In the genomic region with DNA sequence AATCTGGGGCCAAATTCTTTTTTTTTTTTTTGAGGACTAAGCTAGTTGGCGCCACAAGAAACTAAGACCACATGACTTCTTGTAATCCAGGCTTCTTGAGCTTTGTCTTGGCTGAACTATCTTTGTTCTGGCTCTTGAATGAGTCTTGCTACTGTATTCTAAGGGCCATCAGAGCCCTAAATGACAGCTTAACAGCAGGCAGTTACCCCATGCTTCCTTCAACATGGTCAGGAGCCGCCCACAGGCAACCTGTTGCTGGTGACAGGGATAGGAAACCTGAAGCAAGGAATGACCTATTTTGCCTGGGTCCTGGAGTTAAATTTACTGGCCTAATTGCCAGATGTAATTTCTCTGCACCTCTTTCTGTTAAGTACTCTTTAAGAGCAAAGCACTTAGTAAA, we compare ENCODE assay signal across 19 cellular contexts.
"Had no signal": no experiment of that assay in that cellular context is flagged by ENCODE, and none has a peak within 500 bp of the region (broad histone marks: within the 10 kb centered on the region; RNA-seq: fewer than 3 reads in every experiment).

No MANE protein-coding gene starts in this region.

- H3K27ac Mint-ChIP-seq: activated naive CD4-positive, alpha-beta T cell treated with anti-CD3 and anti-CD28 coated beads, Interleukin-2, amount 50 U/mL, for 24 hours; activated T-cell treated with anti-CD3 and anti-CD28 coated beads, Interleukin-2, amount 50 U/mL, for 72 hours; nephron progenitor cell; stimulated activated memory B cell treated with anti-CD40 and anti-IgM and Interleukin-4, amounts not matched to agents 10 μg/mL and 1 μg/mL and 100 μg/mL, for 72 hours had no signal

- H3K4me1 ChIP-seq: ascending aorta, breast epithelium, gastrocnemius medialis, spleen had no signal

- H3K9me3 Mint-ChIP-seq: activated naive CD4-positive, alpha-beta T cell treated with anti-CD3 and anti-CD28 coated beads, Interleukin-2, amount 50 U/mL, for 24 hours; nephron progenitor cell; stimulated activated memory B cell treated with anti-CD40 and anti-IgM and Interleukin-4, amounts not matched to agents 10 μg/mL and 1 μg/mL and 100 μg/mL, for 72 hours had no signal

- H3K4me1 Mint-ChIP-seq: activated naive CD4-positive, alpha-beta T cell treated with anti-CD3 and anti-CD28 coated beads, Interleukin-2, amount 50 U/mL, for 24 hours; stimulated activated memory B cell treated with anti-CD40 and anti-IgM and Interleukin-4, amounts not matched to agents 10 μg/mL and 1 μg/mL and 100 μg/mL, for 72 hours had no signal

- DNase-seq: activated CD4-positive, alpha-beta T cell treated with anti-CD3 and anti-CD28 coated beads for 1 hour; activated effector memory CD4-positive, alpha-beta T cell treated with anti-CD3 and anti-CD28 coated beads, Interleukin-2, amount 50 U/mL, for 16 hours; activated T-cell treated with anti-CD3 and anti-CD28 coated beads, Interleukin-2, amount 50 U/mL, for 72 hours; erythroblast; gastrocnemius medialis; head of caudate nucleus; midbrain; nephron progenitor cell; occipital lobe; spleen; stimulated activated CD4-positive, alpha-beta T cell treated with anti-CD3 and anti-CD28 coated beads, Interleukin-4, amount 100 ng/mL, for 4 hours; T-helper 2 cell; WERI-Rb-1 had no signal

- H3K9me3 ChIP-seq: ascending aorta, breast epithelium, gastrocnemius medialis, spleen had no signal

- H3K36me3 ChIP-seq: ascending aorta, breast epithelium, gastrocnemius medialis, spleen, WERI-Rb-1 had no signal

- H3K27ac ChIP-seq: ascending aorta, breast epithelium, coronary artery, gastrocnemius medialis, spleen, WERI-Rb-1 had no signal

- H3K27me3 ChIP-seq: ascending aorta, breast epithelium, gastrocnemius medialis had no signal

- H3K4me3 Mint-ChIP-seq: activated naive CD4-positive, alpha-beta T cell treated with anti-CD3 and anti-CD28 coated beads, Interleukin-2, amount 50 U/mL, for 24 hours; activated T-cell treated with anti-CD3 and anti-CD28 coated beads, Interleukin-2, amount 50 U/mL, for 72 hours; nephron progenitor cell; stimulated activated memory B cell treated with anti-CD40 and anti-IgM and Interleukin-4, amounts not matched to agents 10 μg/mL and 1 μg/mL and 100 μg/mL, for 72 hours had no signal

- H3K27me3 Mint-ChIP-seq: stimulated activated memory B cell treated with anti-CD40 and anti-IgM and Interleukin-4, amounts not matched to agents 10 μg/mL and 1 μg/mL and 100 μg/mL, for 72 hours had no signal

- H3K4me3 ChIP-seq: ascending aorta, breast epithelium, coronary artery, gastrocnemius medialis, spleen had no signal

- H3K36me3 Mint-ChIP-seq: activated naive CD4-positive, alpha-beta T cell treated with anti-CD3 and anti-CD28 coated beads, Interleukin-2, amount 50 U/mL, for 24 hours; stimulated activated memory B cell treated with anti-CD40 and anti-IgM and Interleukin-4, amounts not matched to agents 10 μg/mL and 1 μg/mL and 100 μg/mL, for 72 hours had no signal

- ATAC-seq: activated T-cell treated with anti-CD3 and anti-CD28 coated beads, Interleukin-2, amount 50 U/mL, for 72 hours; gastrocnemius medialis; sciatic nerve; stimulated activated memory B cell treated with anti-CD40 and anti-IgM and Interleukin-4, amounts not matched to agents 10 μg/mL and 1 μg/mL and 100 μg/mL, for 72 hours had no signal
